Comparison of ENCODE assay signal across 28 cellular contexts in genomic region chr3:141788147-141788546, GRCh38. TPM values are rescaled to one million over a fixed set of nuclear protein-coding genes. Genes with fewer than 3 reads are reported as not detected.
"Had no signal": no experiment of that assay in that cellular context is flagged by ENCODE, and none has a peak within 500 bp of the region (broad histone marks: within the 10 kb centered on the region; RNA-seq: fewer than 3 reads in every experiment).

No MANE protein-coding gene starts in this region.

- ATAC-seq: activated CD4-positive, CD25-positive, alpha-beta regulatory T cell treated with anti-CD3 and anti-CD28 coated beads, Interleukin-2, amount 50 U/mL, for 24 hours; activated CD8-positive, alpha-beta T cell treated with anti-CD3 and anti-CD28 coated beads, Interleukin-2, amount 10 ng/mL, durations not matched to agents 7 days and 5 days; Panc1; Right ventricle myocardium inferior had no signal

- H3K27me3 Mint-ChIP-seq: activated naive CD8-positive, alpha-beta T cell had no signal

- H3K4me2 ChIP-seq: SK-N-SH had no signal

- H3K27ac ChIP-seq: brain microvascular endothelial cell, cardiac muscle cell had no signal

- H3K9ac ChIP-seq: SK-N-SH had no signal

- H3K27ac Mint-ChIP-seq: activated CD8-positive, alpha-beta T cell treated with anti-CD3 and anti-CD28 coated beads, Interleukin-2, amount 10 ng/mL, durations not matched to agents 7 days and 5 days; activated naive CD4-positive, alpha-beta T cell treated with anti-CD3 and anti-CD28 coated beads for 36 hours; activated naive CD8-positive, alpha-beta T cell; activated T-helper 1 cell treated with anti-CD3 and anti-CD28 coated beads, Interleukin-12 subunit alpha, Interleukin-12 subunit beta, Interleukin-2, Interleukin-4 antibody, amounts not matched to agents 30 ng/mL and 10 ng/mL and 1 ng/mL, durations not matched to agents 14 hours and 24 hours and 36 hours; T-helper 2 cell treated with Interferon-gamma antibody and Interleukin-4, amounts not matched to agents 5 μg/mL and 100 μg/mL, for 36 hours had no signal

- H3K36me3 ChIP-seq: brain microvascular endothelial cell, cardiac muscle cell had no signal

- DNase-seq: activated CD4-positive, alpha-beta T cell treated with anti-CD3 and anti-CD28 coated beads for 4 hours; activated CD4-positive, alpha-beta T cell treated with anti-CD3 and anti-CD28 coated beads, Interleukin-2, amount 50 U/mL, for 4 hours; activated CD8-positive, alpha-beta memory T cell treated with anti-CD3 and anti-CD28 coated beads, Interleukin-2, amount 50 U/mL, for 48 hours; activated CD8-positive, alpha-beta T cell treated with anti-CD3 and anti-CD28 coated beads, Interleukin-2, amount 10 ng/mL, durations not matched to agents 7 days and 5 days; activated gamma-delta T cell; activated naive CD4-positive, alpha-beta T cell treated with anti-CD3 and anti-CD28 coated beads for 36 hours; activated T-cell treated with anti-CD3 and anti-CD28 coated beads, Interleukin-2, amount 50 U/mL, for 1 hour; amygdala; brain microvascular endothelial cell; cerebellar nuclear complex; Kasumi-1; KBM-7; NCI-H1105 treated with DMSO at 0.1 percent for 48 hours; NCI-H1436 treated with DMSO at 0.1 percent for 48 hours; NCI-H187; NCI-H2081; NCI-H510A treated with DMSO at 0.1 percent for 48 hours; RPMI8226; SK-N-SH; T-helper 1 cell had no signal

- H3K36me3 Mint-ChIP-seq: activated naive CD8-positive, alpha-beta T cell had no signal

- H3K4me3 Mint-ChIP-seq: activated CD8-positive, alpha-beta T cell treated with anti-CD3 and anti-CD28 coated beads, Interleukin-2, amount 10 ng/mL, durations not matched to agents 7 days and 5 days; activated naive CD4-positive, alpha-beta T cell treated with anti-CD3 and anti-CD28 coated beads for 36 hours; activated naive CD8-positive, alpha-beta T cell; activated T-helper 1 cell treated with anti-CD3 and anti-CD28 coated beads, Interleukin-12 subunit alpha, Interleukin-12 subunit beta, Interleukin-2, Interleukin-4 antibody, amounts not matched to agents 30 ng/mL and 10 ng/mL and 1 ng/mL, durations not matched to agents 14 hours and 24 hours and 36 hours; T-helper 2 cell treated with Interferon-gamma antibody and Interleukin-4, amounts not matched to agents 5 μg/mL and 100 μg/mL, for 36 hours had no signal

- H3K9me3 Mint-ChIP-seq: activated naive CD4-positive, alpha-beta T cell treated with anti-CD3 and anti-CD28 coated beads for 36 hours; activated T-helper 1 cell treated with anti-CD3 and anti-CD28 coated beads, Interleukin-12 subunit alpha, Interleukin-12 subunit beta, Interleukin-2, Interleukin-4 antibody, amounts not matched to agents 30 ng/mL and 10 ng/mL and 1 ng/mL, durations not matched to agents 14 hours and 24 hours and 36 hours; T-helper 2 cell treated with Interferon-gamma antibody and Interleukin-4, amounts not matched to agents 5 μg/mL and 100 μg/mL, for 36 hours had no signal

- H3K27me3 ChIP-seq: brain microvascular endothelial cell, cardiac muscle cell had no signal

- H3K9me3 ChIP-seq: SK-N-SH had no signal

- H3K4me3 ChIP-seq: cardiac muscle cell had no signal

RNA-seq across cellular contexts. Expression of gene GRK7, which starts 24.9 kb away (rescaled TPM):
- total RNA-seq: activated CD8-positive, alpha-beta T cell treated with anti-CD3 and anti-CD28 coated beads, Interleukin-2, amount 10 ng/mL, durations not matched to agents 7 days and 5 days; activated naive CD4-positive, alpha-beta T cell treated with anti-CD3 and anti-CD28 coated beads for 36 hours; activated T-helper 1 cell treated with anti-CD3 and anti-CD28 coated beads, Interleukin-12 subunit alpha, Interleukin-12 subunit beta, Interleukin-2, Interleukin-4 antibody, amounts not matched to agents 30 ng/mL and 10 ng/mL and 1 ng/mL, durations not matched to agents 14 hours and 24 hours and 36 hours; cardiac muscle cell; OCI-LY7; Right ventricle myocardium inferior had no signal
- polyA plus RNA-seq: cardiac muscle cell, SK-N-SH had no signal
